Comparison of ENCODE assay signal across 18 cellular contexts in genomic region chr12:19287302-19287701, GRCh38.
"Had no signal": no experiment of that assay in that cellular context is flagged by ENCODE, and none has a peak within 500 bp of the region (broad histone marks: within the 10 kb centered on the region; RNA-seq: fewer than 3 reads in every experiment).

No MANE protein-coding gene starts in this region.

- DNase-seq: activated CD4-positive, alpha-beta T cell treated with anti-CD3 and anti-CD28 coated beads for 1 hour; activated CD4-positive, alpha-beta T cell treated with anti-CD3 and anti-CD28 coated beads, Interleukin-2, amount 50 U/mL, for 48 hours; activated naive CD4-positive, alpha-beta T cell treated with anti-CD3 and anti-CD28 coated beads for 36 hours; activated naive CD8-positive, alpha-beta T cell treated with anti-CD3 and anti-CD28 coated beads, Interleukin-2, amount 50 U/mL, for 24 hours; endodermal cell; foreskin fibroblast; hypothalamus; kidney glomerular epithelial cell; right cardiac atrium; stimulated activated CD4-positive, alpha-beta T cell treated with anti-CD3 and anti-CD28 coated beads, Interleukin-4, amount 100 ng/mL, for 4 hours; stimulated activated naive CD8-positive, alpha-beta T cell treated with anti-CD3 and anti-CD28 coated beads, Interleukin-15, Interleukin-2, amounts not matched to agents 100 U/mL and 50 U/mL, for 24 hours; T-cell; upper lobe of right lung had no signal

- H3K4me1 Mint-ChIP-seq: activated naive CD8-positive, alpha-beta T cell treated with anti-CD3 and anti-CD28 coated beads, Interleukin-2, amount 50 U/mL, for 24 hours; T-cell had no signal

- H3K27ac ChIP-seq: prostate gland, suprapubic skin, upper lobe of right lung had no signal

- H3K4me3 ChIP-seq: ascending aorta, prostate gland, smooth muscle cell, suprapubic skin, upper lobe of right lung had no signal

- H3K9me3 Mint-ChIP-seq: activated naive CD4-positive, alpha-beta T cell treated with anti-CD3 and anti-CD28 coated beads for 36 hours; activated naive CD8-positive, alpha-beta T cell treated with anti-CD3 and anti-CD28 coated beads, Interleukin-2, amount 50 U/mL, for 24 hours; activated T-helper 2 cell treated with anti-CD3 and anti-CD28 coated beads, Interferon-gamma antibody, Interleukin-2, Interleukin-4, amounts not matched to agents 10 μg/mL and 5 μg/mL and 100 μg/mL, durations not matched to agents 14 hours and 24 hours and 36 hours; endodermal cell; T-cell had no signal

- H3K27me3 ChIP-seq: ascending aorta, suprapubic skin, upper lobe of right lung had no signal

- H3K4me2 ChIP-seq: smooth muscle cell had no signal

- H3K36me3 ChIP-seq: prostate gland had no signal

- H3K27ac Mint-ChIP-seq: activated naive CD4-positive, alpha-beta T cell treated with anti-CD3 and anti-CD28 coated beads for 36 hours; activated naive CD8-positive, alpha-beta T cell treated with anti-CD3 and anti-CD28 coated beads, Interleukin-2, amount 50 U/mL, for 24 hours; activated T-helper 2 cell treated with anti-CD3 and anti-CD28 coated beads, Interferon-gamma antibody, Interleukin-2, Interleukin-4, amounts not matched to agents 10 μg/mL and 5 μg/mL and 100 μg/mL, durations not matched to agents 14 hours and 24 hours and 36 hours; endodermal cell; T-cell had no signal

- ATAC-seq: activated naive CD8-positive, alpha-beta T cell treated with anti-CD3 and anti-CD28 coated beads, Interleukin-2, amount 50 U/mL, for 24 hours; right cardiac atrium; stimulated activated naive CD8-positive, alpha-beta T cell treated with anti-CD3 and anti-CD28 coated beads, Interleukin-15, Interleukin-2, amounts not matched to agents 100 U/mL and 50 U/mL, for 24 hours; T-cell; upper lobe of right lung had no signal

- H3K4me3 Mint-ChIP-seq: activated naive CD4-positive, alpha-beta T cell treated with anti-CD3 and anti-CD28 coated beads for 36 hours; activated naive CD8-positive, alpha-beta T cell treated with anti-CD3 and anti-CD28 coated beads, Interleukin-2, amount 50 U/mL, for 24 hours; endodermal cell; T-cell had no signal

- H3K9me3 ChIP-seq: ascending aorta, prostate gland, suprapubic skin, upper lobe of right lung had no signal

- H3K27me3 Mint-ChIP-seq: activated naive CD8-positive, alpha-beta T cell treated with anti-CD3 and anti-CD28 coated beads, Interleukin-2, amount 50 U/mL, for 24 hours; T-cell had no signal

- H3K4me1 ChIP-seq: ascending aorta, prostate gland, suprapubic skin, upper lobe of right lung had no signal

- H3K36me3 Mint-ChIP-seq: T-cell had no signal
